Comparison of ENCODE assay signal across 1 cellular context in the genomic region with DNA sequence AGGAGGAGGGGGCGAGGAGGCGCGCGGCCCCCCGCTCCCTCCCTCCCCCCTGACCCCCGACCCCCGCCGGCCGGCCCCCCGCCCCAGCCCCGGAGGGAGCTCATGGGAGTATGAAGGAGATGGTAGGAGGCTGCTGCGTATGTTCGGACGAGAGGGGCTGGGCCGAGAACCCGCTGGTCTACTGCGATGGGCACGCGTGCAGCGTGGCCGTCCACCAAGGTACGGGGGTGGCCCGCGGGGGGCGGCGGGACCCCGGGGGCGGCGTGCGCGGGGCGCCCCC.
TF ChIP-seq lines count a peak whose summit lies in the region.

No MANE protein-coding gene starts in this region.

TF ChIP-seq in endothelial cell of umbilical vein, 7 proteins besides CTCF, POLR2A, EP300 and RAD21:
- TF ChIP-seq MYC (IDR thresholded peaks at IDR 0.05; ENCODE audit: low read depth, low read length) (no peak), JUN (IDR thresholded peaks at IDR 0.05; ENCODE audit: borderline replicate concordance, insufficient read depth, insufficient read length, low read depth) (no peak), GATA2 (IDR thresholded peaks at IDR 0.05; ENCODE audit: insufficient read depth, insufficient read length, low read depth, low read length) (no peak), FOS (IDR thresholded peaks at IDR 0.05; ENCODE audit: borderline replicate concordance, insufficient read depth, low read length) (no peak), EZH2 (IDR thresholded peaks at IDR 0.05; ENCODE audit: borderline replicate concordance, low read depth, low read length, severe bottlenecking) (no peak), POLR2AphosphoS5 (IDR thresholded peaks at IDR 0.05; ENCODE audit: insufficient read depth, low read depth, low read length) (no peak)
- TF ChIP-seq, protein P1, sequence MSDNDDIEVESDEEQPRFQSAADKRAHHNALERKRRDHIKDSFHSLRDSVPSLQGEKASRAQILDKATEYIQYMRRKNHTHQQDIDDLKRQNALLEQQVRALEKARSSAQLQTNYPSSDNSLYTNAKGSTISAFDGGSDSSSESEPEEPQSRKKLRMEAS (IDR thresholded peaks at IDR 0.05; ENCODE audit: insufficient read depth, insufficient read length), result no peak
